In genomic region chr5:32312682-32313523, GRCh38 we compare ENCODE assay signal across 8 cellular contexts. TPM values are rescaled to one million over a fixed set of nuclear protein-coding genes. Genes with fewer than 3 reads are reported as not detected.
DNase-seq lines count a peak whose midpoint lies in the region; ATAC-seq, FAIRE-seq and TF ChIP-seq lines count a peak whose summit lies in the region.

MTMR12 (minus strand) TSS chr5:32312939; CDS start chr5:32312838, 101 bp downstream.

- H3K27ac ChIP-seq in ascending aorta (peak within 1 kb of the TSS; percentile 94 to 95), right atrium auricular region (peak within 1 kb of the TSS; percentile 97 to 98), psoas muscle (peak within 1 kb of the TSS; percentile 100)

- peaks cover 19% of the 10 kb centered on the region for H3K4me1 Mint-ChIP-seq in T-helper 2 cell treated with Interferon-gamma antibody and Interleukin-4, amounts not matched to agents 5 μg/mL and 100 μg/mL, for 36 hours (ENCODE audit: low read depth)

- H3K9me3 ChIP-seq in ascending aorta (no peaks in the 10 kb centered on the region), right atrium auricular region (no peaks in the 10 kb centered on the region), psoas muscle (no peaks in the 10 kb centered on the region)

- H3K4me3 ChIP-seq in ascending aorta = peak within 1 kb of the TSS; percentile 80 to 95
- peak within 1 kb of the TSS; percentile 89 to 91 for H3K4me3 ChIP-seq in right atrium auricular region
- peak within 1 kb of the TSS; percentile 96 for H3K4me3 ChIP-seq in psoas muscle

- DNase-seq in NCI-H1930 (lab: John Stamatoyannopoulos, UW) (peak; percentile 100), ascending aorta (ENCODE audit: low spot score in 2 of 2) (peak; percentile 99 to 100), right atrium auricular region (ENCODE audit: low spot score) (peak; percentile 100), psoas muscle (peak; percentile 100), urothelium cell line (ENCODE audit: low spot score) (peak; percentile 100)
- DNase-seq in T-helper 2 cell treated with Interferon-gamma antibody and Interleukin-4, amounts not matched to agents 5 μg/mL and 100 μg/mL, for 36 hours (ENCODE audit: low spot score) = peak; percentile 100

- peaks cover 23% of the 10 kb centered on the region for H3K36me3 Mint-ChIP-seq in T-helper 2 cell treated with Interferon-gamma antibody and Interleukin-4, amounts not matched to agents 5 μg/mL and 100 μg/mL, for 36 hours (ENCODE audit: low read depth)

- peak; percentile 86 for FAIRE-seq in urothelium cell line (lab: Jason Lieb, UNC)

- TF ChIP-seq CTCF in ascending aorta (IDR thresholded peaks at IDR 0.05) (no peak), right atrium auricular region (IDR thresholded peaks at IDR 0.05) (peak in 1 of 2 donors; percentile 29), psoas muscle (IDR thresholded peaks at IDR 0.05) (no peak)

- H3K27me3 ChIP-seq in ascending aorta = no peaks in the 10 kb centered on the region
- H3K27me3 ChIP-seq in right atrium auricular region = no peaks in the 10 kb centered on the region
- H3K27me3 ChIP-seq in psoas muscle (ENCODE audit: insufficient read depth in 3 of 3, low read length in 2 of 3) = no peaks in the 10 kb centered on the region

- H3K27ac Mint-ChIP-seq in T-helper 2 cell treated with Interferon-gamma antibody and Interleukin-4, amounts not matched to agents 5 μg/mL and 100 μg/mL, for 36 hours = peak within 1 kb of the TSS; percentile 95

- H3K4me1 ChIP-seq in ascending aorta (peaks cover 6 to 14% of the 10 kb centered on the region in 2 donors), right atrium auricular region (peaks cover 0 to 41% of the 10 kb centered on the region in 2 donors), psoas muscle (peaks cover 22% of the 10 kb centered on the region)

- H3K36me3 ChIP-seq in ascending aorta = no peaks in the 10 kb centered on the region
- H3K36me3 ChIP-seq in right atrium auricular region = no peaks in the 10 kb centered on the region
- H3K36me3 ChIP-seq in psoas muscle (ENCODE audit: insufficient read depth in 1 of 2, low read depth in 1 of 2) = no peaks in the 10 kb centered on the region

- intact Hi-C loops in ascending aorta (cut with DNase I) = loop anchor here (2.0 to 5.0 kb wide), 6 partner anchors 81 to 1129 kb away; partner anchors contain the start of genes C5orf22, DROSHA, GOLPH3 and SUB1
- intact Hi-C loops in psoas muscle (cut with DNase I) = loop anchor here in 1 of 2 donors (5.0 kb wide), 1 partner anchor 36 kb away; no protein-coding TSS in a partner anchor

- peak; percentile 94 for ATAC-seq in GM18502 (IDR thresholded peaks at IDR 0.05; ENCODE audit: poor library complexity, unreplicated experiment)
- ATAC-seq in HG02970 (IDR thresholded peaks at IDR 0.05; ENCODE audit: low FRiP score, unreplicated experiment) = peak; percentile 97
- ATAC-seq in psoas muscle = peak; percentile 97 to 99 (median 98)

- no peaks in the 10 kb centered on the region for H3K27me3 Mint-ChIP-seq in T-helper 2 cell treated with Interferon-gamma antibody and Interleukin-4, amounts not matched to agents 5 μg/mL and 100 μg/mL, for 36 hours (ENCODE audit: low read depth)

- 0 to 1% (median 1%) methylated on average over 44 to 79 of the region's 79 CpGs for whole genome bisulfite sequencing in psoas muscle, 3 donors

- H3K9me3 Mint-ChIP-seq in T-helper 2 cell treated with Interferon-gamma antibody and Interleukin-4, amounts not matched to agents 5 μg/mL and 100 μg/mL, for 36 hours = no peaks in the 10 kb centered on the region

- H3K4me3 Mint-ChIP-seq in T-helper 2 cell treated with Interferon-gamma antibody and Interleukin-4, amounts not matched to agents 5 μg/mL and 100 μg/mL, for 36 hours = peak within 1 kb of the TSS; percentile 91

RNA-seq across cellular contexts. Expression of gene MTMR12, which starts in this region (rescaled TPM):
- total RNA-seq in ascending aorta (19.5 TPM), right atrium auricular region (10 to 100 TPM; 12.6 to 25.5 TPM), psoas muscle (1 to 10 TPM; 8.2 to 8.9 (median 8.6) TPM)
- 1 to 10 TPM; 2.4 to 6.6 (median 6.6) TPM for polyA plus RNA-seq in psoas muscle

Comparison
In these comparisons a context has a peak if more than half of its experiments do, and no peak if none do; other contexts are left out.
1. Peak in every context shown above with its lines: DNase-seq, ATAC-seq, H3K4me3 ChIP-seq and H3K27ac ChIP-seq.